In the genomic region with DNA sequence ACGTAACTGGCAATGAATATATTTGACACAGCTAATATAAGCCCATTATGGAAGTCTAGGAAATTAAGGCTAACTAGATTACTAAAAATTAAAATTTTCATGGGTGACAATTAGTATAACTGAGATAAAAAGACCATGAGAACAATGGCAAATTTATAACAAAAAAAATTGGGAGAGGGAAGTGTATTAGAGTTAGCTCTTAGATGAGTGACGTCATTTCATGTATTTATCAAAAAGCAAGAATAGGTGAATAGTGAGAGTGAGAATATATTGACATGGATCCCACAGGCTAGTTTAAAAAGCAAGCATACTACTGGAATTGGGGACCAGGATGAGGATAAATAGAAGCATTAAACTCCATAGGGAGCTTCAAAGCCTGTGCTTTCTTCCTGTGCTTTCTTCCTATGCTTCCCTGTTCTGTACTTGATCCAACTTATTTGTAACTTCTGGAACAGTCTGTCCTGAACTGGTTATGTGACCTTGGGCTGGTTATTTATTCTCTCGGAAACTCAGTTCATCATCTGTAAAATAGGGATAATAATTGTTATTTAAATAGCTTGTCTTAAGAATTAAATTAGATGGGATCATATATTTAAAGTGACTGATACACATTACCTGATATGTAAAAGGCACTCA, we compare ENCODE assay signal across 1 cellular context.
TF ChIP-seq lines count a peak whose summit lies in the region.

No MANE protein-coding gene starts in this region.

TF ChIP-seq in K562, 482 proteins besides CTCF, POLR2A, EP300 and RAD21:
- TF ChIP-seq ATF7 (IDR thresholded peaks at IDR 0.05) (peak; percentile 45; the same call in 1 of the 2 replicates), ZKSCAN8 (CRISPR knock-in tag; IDR thresholded peaks at IDR 0.05) (no peak), POLR3G (IDR thresholded peaks at IDR 0.05; ENCODE audit: extremely low read depth, insufficient read length, insufficient replicate concordance) (no peak), NFRKB (IDR thresholded peaks at IDR 0.05; ENCODE audit: low read depth) (no peak), HDAC8 (tag; IDR thresholded peaks at IDR 0.05) (no peak), DDX20 (tag; IDR thresholded peaks at IDR 0.05; ENCODE audit: low read depth) (no peak), BRD4 (IDR thresholded peaks at IDR 0.05) (no peak), MAFG (tag; conservative IDR thresholded peaks at IDR 0.05) (no peak), CBX5 (IDR thresholded peaks at IDR 0.05; ENCODE audit: borderline replicate concordance, low read depth) (no peak), SMAD3 (CRISPR knock-in tag; conservative IDR thresholded peaks at IDR 0.05) (no peak)
- TF ChIP-seq, protein P1, sequence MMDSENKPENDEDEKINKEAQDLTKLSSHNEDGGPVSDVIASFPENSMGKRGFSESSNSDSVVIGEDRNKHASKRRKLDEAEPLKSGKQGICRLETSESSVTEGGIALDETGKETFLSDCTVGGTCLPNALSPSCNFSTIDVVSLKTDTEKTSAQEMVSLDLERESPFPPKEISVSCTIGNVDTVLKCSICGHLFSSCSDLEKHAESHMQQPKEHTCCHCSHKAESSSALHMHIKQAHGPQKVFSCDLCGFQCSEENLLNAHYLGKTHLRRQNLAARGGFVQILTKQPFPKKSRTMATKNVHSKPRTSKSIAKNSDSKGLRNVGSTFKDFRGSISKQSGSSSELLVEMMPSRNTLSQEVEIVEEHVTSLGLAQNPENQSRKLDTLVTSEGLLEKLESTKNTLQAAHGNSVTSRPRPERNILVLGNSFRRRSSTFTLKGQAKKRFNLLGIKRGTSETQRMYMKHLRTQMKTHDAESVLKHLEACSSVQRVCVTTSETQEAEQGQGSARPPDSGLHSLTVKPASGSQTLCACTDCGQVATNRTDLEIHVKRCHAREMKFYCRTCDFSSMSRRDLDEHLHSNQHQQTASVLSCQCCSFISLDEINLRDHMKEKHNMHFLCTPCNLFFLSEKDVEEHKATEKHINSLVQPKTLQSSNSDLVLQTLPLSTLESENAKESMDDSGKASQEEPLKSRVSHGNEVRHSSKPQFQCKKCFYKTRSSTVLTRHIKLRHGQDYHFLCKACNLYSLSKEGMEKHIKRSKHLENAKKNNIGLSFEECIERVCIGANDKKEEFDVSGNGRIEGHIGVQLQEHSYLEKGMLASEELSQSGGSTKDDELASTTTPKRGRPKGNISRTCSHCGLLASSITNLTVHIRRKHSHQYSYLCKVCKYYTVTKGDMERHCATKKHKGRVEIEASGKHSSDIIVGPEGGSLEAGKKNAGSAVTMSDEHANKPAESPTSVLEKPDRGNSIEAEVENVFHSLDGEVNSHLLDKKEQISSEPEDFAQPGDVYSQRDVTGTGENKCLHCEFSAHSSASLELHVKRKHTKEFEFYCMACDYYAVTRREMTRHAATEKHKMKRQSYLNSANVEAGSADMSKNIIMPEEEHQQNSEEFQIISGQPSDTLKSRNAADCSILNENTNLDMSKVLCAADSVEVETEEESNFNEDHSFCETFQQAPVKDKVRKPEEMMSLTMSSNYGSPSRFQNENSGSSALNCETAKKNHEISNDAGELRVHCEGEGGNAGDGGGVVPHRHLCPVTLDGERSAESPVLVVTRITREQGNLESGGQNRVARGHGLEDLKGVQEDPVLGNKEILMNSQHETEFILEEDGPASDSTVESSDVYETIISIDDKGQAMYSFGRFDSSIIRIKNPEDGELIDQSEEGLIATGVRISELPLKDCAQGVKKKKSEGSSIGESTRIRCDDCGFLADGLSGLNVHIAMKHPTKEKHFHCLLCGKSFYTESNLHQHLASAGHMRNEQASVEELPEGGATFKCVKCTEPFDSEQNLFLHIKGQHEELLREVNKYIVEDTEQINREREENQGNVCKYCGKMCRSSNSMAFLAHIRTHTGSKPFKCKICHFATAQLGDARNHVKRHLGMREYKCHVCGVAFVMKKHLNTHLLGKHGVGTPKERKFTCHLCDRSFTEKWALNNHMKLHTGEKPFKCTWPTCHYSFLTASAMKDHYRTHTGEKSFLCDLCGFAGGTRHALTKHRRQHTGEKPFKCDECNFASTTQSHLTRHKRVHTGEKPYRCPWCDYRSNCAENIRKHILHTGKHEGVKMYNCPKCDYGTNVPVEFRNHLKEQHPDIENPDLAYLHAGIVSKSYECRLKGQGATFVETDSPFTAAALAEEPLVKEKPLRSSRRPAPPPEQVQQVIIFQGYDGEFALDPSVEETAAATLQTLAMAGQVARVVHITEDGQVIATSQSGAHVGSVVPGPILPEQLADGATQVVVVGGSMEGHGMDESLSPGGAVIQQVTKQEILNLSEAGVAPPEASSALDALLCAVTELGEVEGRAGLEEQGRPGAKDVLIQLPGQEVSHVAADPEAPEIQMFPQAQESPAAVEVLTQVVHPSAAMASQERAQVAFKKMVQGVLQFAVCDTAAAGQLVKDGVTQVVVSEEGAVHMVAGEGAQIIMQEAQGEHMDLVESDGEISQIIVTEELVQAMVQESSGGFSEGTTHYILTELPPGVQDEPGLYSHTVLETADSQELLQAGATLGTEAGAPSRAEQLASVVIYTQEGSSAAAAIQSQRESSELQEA (IDR thresholded peaks at IDR 0.05; ENCODE audit: low read depth) = no peak
- TF ChIP-seq, protein P2, sequence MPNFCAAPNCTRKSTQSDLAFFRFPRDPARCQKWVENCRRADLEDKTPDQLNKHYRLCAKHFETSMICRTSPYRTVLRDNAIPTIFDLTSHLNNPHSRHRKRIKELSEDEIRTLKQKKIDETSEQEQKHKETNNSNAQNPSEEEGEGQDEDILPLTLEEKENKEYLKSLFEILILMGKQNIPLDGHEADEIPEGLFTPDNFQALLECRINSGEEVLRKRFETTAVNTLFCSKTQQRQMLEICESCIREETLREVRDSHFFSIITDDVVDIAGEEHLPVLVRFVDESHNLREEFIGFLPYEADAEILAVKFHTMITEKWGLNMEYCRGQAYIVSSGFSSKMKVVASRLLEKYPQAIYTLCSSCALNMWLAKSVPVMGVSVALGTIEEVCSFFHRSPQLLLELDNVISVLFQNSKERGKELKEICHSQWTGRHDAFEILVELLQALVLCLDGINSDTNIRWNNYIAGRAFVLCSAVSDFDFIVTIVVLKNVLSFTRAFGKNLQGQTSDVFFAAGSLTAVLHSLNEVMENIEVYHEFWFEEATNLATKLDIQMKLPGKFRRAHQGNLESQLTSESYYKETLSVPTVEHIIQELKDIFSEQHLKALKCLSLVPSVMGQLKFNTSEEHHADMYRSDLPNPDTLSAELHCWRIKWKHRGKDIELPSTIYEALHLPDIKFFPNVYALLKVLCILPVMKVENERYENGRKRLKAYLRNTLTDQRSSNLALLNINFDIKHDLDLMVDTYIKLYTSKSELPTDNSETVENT (CRISPR knock-in tag; IDR thresholded peaks at IDR 0.05) = no peak
- TF ChIP-seq, protein P3, sequence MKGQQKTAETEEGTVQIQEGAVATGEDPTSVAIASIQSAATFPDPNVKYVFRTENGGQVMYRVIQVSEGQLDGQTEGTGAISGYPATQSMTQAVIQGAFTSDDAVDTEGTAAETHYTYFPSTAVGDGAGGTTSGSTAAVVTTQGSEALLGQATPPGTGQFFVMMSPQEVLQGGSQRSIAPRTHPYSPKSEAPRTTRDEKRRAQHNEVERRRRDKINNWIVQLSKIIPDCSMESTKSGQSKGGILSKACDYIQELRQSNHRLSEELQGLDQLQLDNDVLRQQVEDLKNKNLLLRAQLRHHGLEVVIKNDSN (CRISPR knock-in tag; IDR thresholded peaks at IDR 0.05) = no peak
- TF ChIP-seq, protein P4, sequence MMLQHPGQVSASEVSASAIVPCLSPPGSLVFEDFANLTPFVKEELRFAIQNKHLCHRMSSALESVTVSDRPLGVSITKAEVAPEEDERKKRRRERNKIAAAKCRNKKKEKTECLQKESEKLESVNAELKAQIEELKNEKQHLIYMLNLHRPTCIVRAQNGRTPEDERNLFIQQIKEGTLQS (IDR thresholded peaks at IDR 0.05) = peak; percentile 67
- TF ChIP-seq, protein P4 (CRISPR knock-in tag; conservative IDR thresholded peaks at IDR 0.05) = no peak
